ENCODE assay signal across 2 cellular contexts in genomic region chr7:47937065-47937687, GRCh38.
TF ChIP-seq lines count a peak whose summit lies in the region.

No MANE protein-coding gene starts in this region.

TF ChIP-seq in GM23338, 12 proteins besides CTCF, POLR2A, EP300 and RAD21:
- no peak for TF ChIP-seq STAT1 (IDR thresholded peaks at IDR 0.05; ENCODE audit: unreplicated experiment)
- TF ChIP-seq ZNF114 (CRISPR knock-in tag; IDR thresholded peaks at IDR 0.05) = no peak
- no peak for TF ChIP-seq JUNB (IDR thresholded peaks at IDR 0.05; ENCODE audit: unreplicated experiment)
- TF ChIP-seq ZNF331 (CRISPR knock-in tag; IDR thresholded peaks at IDR 0.05; ENCODE audit: low read depth) = no peak
- no peak for TF ChIP-seq POLR2AphosphoS5 (IDR thresholded peaks at IDR 0.05; ENCODE audit: low read depth)
- TF ChIP-seq, protein P1, sequence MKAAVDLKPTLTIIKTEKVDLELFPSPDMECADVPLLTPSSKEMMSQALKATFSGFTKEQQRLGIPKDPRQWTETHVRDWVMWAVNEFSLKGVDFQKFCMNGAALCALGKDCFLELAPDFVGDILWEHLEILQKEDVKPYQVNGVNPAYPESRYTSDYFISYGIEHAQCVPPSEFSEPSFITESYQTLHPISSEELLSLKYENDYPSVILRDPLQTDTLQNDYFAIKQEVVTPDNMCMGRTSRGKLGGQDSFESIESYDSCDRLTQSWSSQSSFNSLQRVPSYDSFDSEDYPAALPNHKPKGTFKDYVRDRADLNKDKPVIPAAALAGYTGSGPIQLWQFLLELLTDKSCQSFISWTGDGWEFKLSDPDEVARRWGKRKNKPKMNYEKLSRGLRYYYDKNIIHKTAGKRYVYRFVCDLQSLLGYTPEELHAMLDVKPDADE (IDR thresholded peaks at IDR 0.05) = no peak
- no peak for TF ChIP-seq CREB1 (CRISPR knock-in tag; IDR thresholded peaks at IDR 0.05; ENCODE audit: low read depth)
- no peak for TF ChIP-seq EZH2phosphoT487 (IDR thresholded peaks at IDR 0.05; ENCODE audit: unreplicated experiment)
- TF ChIP-seq NANOG (IDR thresholded peaks at IDR 0.05; ENCODE audit: borderline replicate concordance) = no peak
- TF ChIP-seq, protein P2, sequence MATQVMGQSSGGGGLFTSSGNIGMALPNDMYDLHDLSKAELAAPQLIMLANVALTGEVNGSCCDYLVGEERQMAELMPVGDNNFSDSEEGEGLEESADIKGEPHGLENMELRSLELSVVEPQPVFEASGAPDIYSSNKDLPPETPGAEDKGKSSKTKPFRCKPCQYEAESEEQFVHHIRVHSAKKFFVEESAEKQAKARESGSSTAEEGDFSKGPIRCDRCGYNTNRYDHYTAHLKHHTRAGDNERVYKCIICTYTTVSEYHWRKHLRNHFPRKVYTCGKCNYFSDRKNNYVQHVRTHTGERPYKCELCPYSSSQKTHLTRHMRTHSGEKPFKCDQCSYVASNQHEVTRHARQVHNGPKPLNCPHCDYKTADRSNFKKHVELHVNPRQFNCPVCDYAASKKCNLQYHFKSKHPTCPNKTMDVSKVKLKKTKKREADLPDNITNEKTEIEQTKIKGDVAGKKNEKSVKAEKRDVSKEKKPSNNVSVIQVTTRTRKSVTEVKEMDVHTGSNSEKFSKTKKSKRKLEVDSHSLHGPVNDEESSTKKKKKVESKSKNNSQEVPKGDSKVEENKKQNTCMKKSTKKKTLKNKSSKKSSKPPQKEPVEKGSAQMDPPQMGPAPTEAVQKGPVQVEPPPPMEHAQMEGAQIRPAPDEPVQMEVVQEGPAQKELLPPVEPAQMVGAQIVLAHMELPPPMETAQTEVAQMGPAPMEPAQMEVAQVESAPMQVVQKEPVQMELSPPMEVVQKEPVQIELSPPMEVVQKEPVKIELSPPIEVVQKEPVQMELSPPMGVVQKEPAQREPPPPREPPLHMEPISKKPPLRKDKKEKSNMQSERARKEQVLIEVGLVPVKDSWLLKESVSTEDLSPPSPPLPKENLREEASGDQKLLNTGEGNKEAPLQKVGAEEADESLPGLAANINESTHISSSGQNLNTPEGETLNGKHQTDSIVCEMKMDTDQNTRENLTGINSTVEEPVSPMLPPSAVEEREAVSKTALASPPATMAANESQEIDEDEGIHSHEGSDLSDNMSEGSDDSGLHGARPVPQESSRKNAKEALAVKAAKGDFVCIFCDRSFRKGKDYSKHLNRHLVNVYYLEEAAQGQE (IDR thresholded peaks at IDR 0.05; ENCODE audit: unreplicated experiment) = no peak
- no peak for TF ChIP-seq ZNF462 (CRISPR knock-in tag; IDR thresholded peaks at IDR 0.05)
- no peak for TF ChIP-seq EZH2 (IDR thresholded peaks at IDR 0.05; ENCODE audit: low read depth, unreplicated experiment)

TF ChIP-seq in HepG2, 621 proteins besides CTCF, POLR2A, EP300 and RAD21:
- TF ChIP-seq BCL6 (CRISPR knock-in tag; IDR thresholded peaks at IDR 0.05) (no peak), HNRNPLL (IDR thresholded peaks at IDR 0.05; ENCODE audit: low read depth, low read length, poor library complexity, severe bottlenecking) (no peak), RAD51 (IDR thresholded peaks at IDR 0.05; ENCODE audit: borderline replicate concordance) (no peak), MTF1 (CRISPR knock-in tag; IDR thresholded peaks at IDR 0.05) (no peak), ZNF224 (CRISPR knock-in tag; IDR thresholded peaks at IDR 0.05) (no peak), NFYB (CRISPR knock-in tag; IDR thresholded peaks at IDR 0.05) (no peak), ZIK1 (CRISPR knock-in tag; IDR thresholded peaks at IDR 0.05; ENCODE audit: borderline replicate concordance, low read depth) (no peak), ZNF740 (CRISPR knock-in tag; IDR thresholded peaks at IDR 0.05) (no peak), NFATC3 (CRISPR knock-in tag; IDR thresholded peaks at IDR 0.05) (no peak)
- TF ChIP-seq, protein P3, sequence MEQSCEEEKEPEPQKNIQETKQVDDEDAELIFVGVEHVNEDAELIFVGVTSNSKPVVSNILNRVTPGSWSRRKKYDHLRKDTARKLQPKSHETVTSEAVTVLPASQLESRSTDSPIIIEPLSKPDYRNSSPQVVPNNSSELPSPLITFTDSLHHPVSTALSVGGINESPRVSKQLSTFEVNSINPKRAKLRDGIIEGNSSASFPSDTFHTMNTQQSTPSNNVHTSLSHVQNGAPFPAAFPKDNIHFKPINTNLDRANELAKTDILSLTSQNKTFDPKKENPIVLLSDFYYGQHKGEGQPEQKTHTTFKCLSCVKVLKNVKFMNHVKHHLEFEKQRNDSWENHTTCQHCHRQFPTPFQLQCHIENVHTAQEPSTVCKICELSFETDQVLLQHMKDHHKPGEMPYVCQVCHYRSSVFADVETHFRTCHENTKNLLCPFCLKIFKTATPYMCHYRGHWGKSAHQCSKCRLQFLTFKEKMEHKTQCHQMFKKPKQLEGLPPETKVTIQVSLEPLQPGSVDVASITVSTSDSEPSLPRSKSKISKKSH (CRISPR knock-in tag; IDR thresholded peaks at IDR 0.05; ENCODE audit: borderline replicate concordance) = no peak
- TF ChIP-seq, protein P4, sequence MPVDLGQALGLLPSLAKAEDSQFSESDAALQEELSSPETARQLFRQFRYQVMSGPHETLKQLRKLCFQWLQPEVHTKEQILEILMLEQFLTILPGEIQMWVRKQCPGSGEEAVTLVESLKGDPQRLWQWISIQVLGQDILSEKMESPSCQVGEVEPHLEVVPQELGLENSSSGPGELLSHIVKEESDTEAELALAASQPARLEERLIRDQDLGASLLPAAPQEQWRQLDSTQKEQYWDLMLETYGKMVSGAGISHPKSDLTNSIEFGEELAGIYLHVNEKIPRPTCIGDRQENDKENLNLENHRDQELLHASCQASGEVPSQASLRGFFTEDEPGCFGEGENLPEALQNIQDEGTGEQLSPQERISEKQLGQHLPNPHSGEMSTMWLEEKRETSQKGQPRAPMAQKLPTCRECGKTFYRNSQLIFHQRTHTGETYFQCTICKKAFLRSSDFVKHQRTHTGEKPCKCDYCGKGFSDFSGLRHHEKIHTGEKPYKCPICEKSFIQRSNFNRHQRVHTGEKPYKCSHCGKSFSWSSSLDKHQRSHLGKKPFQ (CRISPR knock-in tag; IDR thresholded peaks at IDR 0.05; ENCODE audit: insufficient replicate concordance) = no peak
